In the genomic region with DNA sequence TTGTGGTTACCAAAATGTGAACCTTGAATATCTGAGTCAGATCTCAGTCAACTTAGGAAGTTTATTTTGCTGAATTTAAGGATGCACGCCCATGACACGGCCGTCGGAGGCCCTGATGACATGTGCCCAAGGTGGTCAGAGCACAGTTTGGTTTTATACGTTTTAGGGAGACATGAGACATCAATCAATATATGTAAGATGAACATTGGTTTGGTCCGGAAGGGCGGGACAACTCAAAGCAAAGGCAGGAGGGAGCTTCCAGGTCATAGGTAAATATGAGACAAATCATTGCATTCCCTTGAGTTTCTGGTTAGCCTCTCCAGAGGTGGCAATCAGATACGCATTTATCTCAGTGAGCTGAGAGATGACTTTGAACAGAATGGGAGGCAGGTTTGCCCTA, we compare ENCODE assay signal across 8 cellular contexts. TPM values are rescaled to one million over a fixed set of nuclear protein-coding genes. Genes with fewer than 3 reads are reported as not detected.
DNase-seq lines count a peak whose midpoint lies in the region; ATAC-seq and TF ChIP-seq lines count a peak whose summit lies in the region.

No MANE protein-coding gene starts in this region.

- intact Hi-C loops in MCF 10A (cut with micrococcal nuclease), result no loop called here

- H3K36me3 ChIP-seq in KOPT-K1 (ENCODE audit: insufficient read depth, low read length), result peaks cover 17% of the 10 kb centered on the region

- H3K36me3 Mint-ChIP-seq in MCF 10A (ENCODE audit: insufficient read depth, unreplicated experiment) (peaks cover 9% of the 10 kb centered on the region), naive B cell (no peaks in the 10 kb centered on the region)

- peaks cover 22% of the 10 kb centered on the region for H3K27me3 Mint-ChIP-seq in MCF 10A (ENCODE audit: insufficient read depth, unreplicated experiment)
- H3K27me3 Mint-ChIP-seq in naive B cell, result peaks cover 10 to 19% (median 18%) of the 10 kb centered on the region in 3 donors

- no peaks in the 10 kb centered on the region for H3K27me3 ChIP-seq in AG04450 (ENCODE audit: control insufficient read depth, insufficient read depth, low read length)

- peaks cover 17% of the 10 kb centered on the region for H3K4me1 Mint-ChIP-seq in MCF 10A (ENCODE audit: insufficient read depth, unreplicated experiment)
- peaks cover 16 to 42% (median 27%) of the 10 kb centered on the region in 3 donors for H3K4me1 Mint-ChIP-seq in naive B cell

- no TSS peak for BruUV-seq in MCF 10A (replicated peaks; lab: Mats Ljungman, UMichigan)

- peaks cover 2% of the 10 kb centered on the region; the same call in 1 of the 2 replicates for H3K9me3 ChIP-seq in AG04450 (ENCODE audit: control insufficient read depth, insufficient read depth, low read length)
- H3K9me3 ChIP-seq in KOPT-K1 (ENCODE audit: insufficient read depth, low read length, poor library complexity, severe bottlenecking), result no peaks in the 10 kb centered on the region

- H3K27ac Mint-ChIP-seq in MCF 10A (ENCODE audit: low read depth, unreplicated experiment) (peak overlapping the region; percentile 91), naive B cell (peak overlapping the region; percentile 88 to 98 (median 94))

- ATAC-seq in naive B cell (ENCODE audit: low read depth in 2 of 2) (no peak), GM18907 (IDR thresholded peaks at IDR 0.05; ENCODE audit: unreplicated experiment) (no peak)

- H3K4me3 ChIP-seq in AG04450 (ENCODE audit: low read depth, low read length), result peak overlapping the region; percentile 60

- peak overlapping the region; percentile 96 for H3K4me3 Mint-ChIP-seq in MCF 10A (ENCODE audit: unreplicated experiment)
- H3K4me3 Mint-ChIP-seq in naive B cell, result peak overlapping the region; percentile 84 to 98 (median 92)

- CTCF ChIA-PET in AG04450 (lab: Charles Lee) (interaction anchor here (0.6 to 1.5 kb wide), 5 partner anchors 14 to 481 kb away, joined by 3 to 4 read pairs (median 3); no protein-coding TSS in a partner anchor), MCF 10A (lab: Yijun Ruan, JAX) (interaction anchor here (0.7 kb wide), 2 partner anchors 146 to 665 kb away, joined by 3 to 4 read pairs; no protein-coding TSS in a partner anchor), RWPE1 (lab: Yijun Ruan, JAX) (interaction anchor here (0.6 to 0.7 kb wide), 3 partner anchors 77 to 163 kb away, joined by 3 read pairs; no protein-coding TSS in a partner anchor)

- TF ChIP-seq CTCF in AG04450 (IDR thresholded peaks at IDR 0.05; ENCODE audit: low read depth, low read length) (no peak), MCF 10A (IDR thresholded peaks at IDR 0.05; ENCODE audit: unreplicated experiment) (no peak), RWPE1 (conservative IDR thresholded peaks at IDR 0.05; ENCODE audit: low read depth) (no peak)

- DNase-seq in AG04450 (ENCODE audit: low read depth, low spot score), result no peak
- DNase-seq in MCF 10A (ENCODE audit: unreplicated experiment), result no peak
- DNase-seq in naive B cell, result no peak
- no peak for DNase-seq in NCI-H345 (lab: John Stamatoyannopoulos, UW)
- no peak for DNase-seq in RWPE1 (ENCODE audit: low spot score)
- DNase-seq in NOMO-1 (lab: John Stamatoyannopoulos, UW; ENCODE audit: unreplicated experiment in 2 of 2), result no peak

- POLR2A ChIA-PET in AG04450 (lab: Yijun Ruan, JAX) (no interaction called here), MCF 10A (lab: Yijun Ruan, JAX) (interaction anchor here (0.8 to 4.8 kb wide), 12 partner anchors 8 to 407 kb away, joined by 3 to 43 read pairs (median 6); partner anchors contain the start of genes DIP2A, MCM3AP and YBEY), RWPE1 (lab: Yijun Ruan, JAX; ENCODE audit: low non-redundant PET) (no interaction called here)

- H3K27ac ChIP-seq in AG04450 (ENCODE audit: low read depth, low read length), result peak overlapping the region; percentile 94
- H3K27ac ChIP-seq in KOPT-K1 (ENCODE audit: low read depth, low read length, poor library complexity, severe bottlenecking), result peak overlapping the region; percentile 87
- no peak overlapping the region; the same call in 1 of the 2 replicates for H3K27ac ChIP-seq in RWPE1

- H3K9me3 Mint-ChIP-seq in MCF 10A (ENCODE audit: unreplicated experiment) (no peaks in the 10 kb centered on the region), naive B cell (no peaks in the 10 kb centered on the region)

RNA-seq across cellular contexts. Expression of gene PRMT2, which starts 1.0 kb away (rescaled TPM):
- polyA plus RNA-seq in AG04450 (2011; rRNA removed), result 140 and 153 TPM in 2 replicates
- polyA minus RNA-seq in AG04450 (2011; rRNA and poly(A)+ RNA removed), result 91.5 and 106 TPM in 2 replicates
- total RNA-seq in MCF 10A (2022), result 60.2 and 62.2 TPM in 2 replicates
- polyA plus RNA-seq in naive B cell (ENCODE audit: low read depth in 6 of 6), result 100 to 1,000 TPM; 101 to 156 (median 115) TPM

RNA-seq across cellular contexts. Expression of gene S100B, which starts 29.5 kb away (rescaled TPM):
- not detected in 2 replicates for polyA plus RNA-seq in AG04450 (2011; rRNA removed)
- not detected in 2 replicates for polyA minus RNA-seq in AG04450 (2011; rRNA and poly(A)+ RNA removed)
- not detected in 2 replicates for total RNA-seq in MCF 10A (2022)
- under 1 TPM in 3 of 6 donors, not detected in 3; 0.34 to 0.45 (median 0.36) TPM for polyA plus RNA-seq in naive B cell (ENCODE audit: low read depth in 6 of 6)
